ENCODE assay signal across 2 cellular contexts in the genomic region with DNA sequence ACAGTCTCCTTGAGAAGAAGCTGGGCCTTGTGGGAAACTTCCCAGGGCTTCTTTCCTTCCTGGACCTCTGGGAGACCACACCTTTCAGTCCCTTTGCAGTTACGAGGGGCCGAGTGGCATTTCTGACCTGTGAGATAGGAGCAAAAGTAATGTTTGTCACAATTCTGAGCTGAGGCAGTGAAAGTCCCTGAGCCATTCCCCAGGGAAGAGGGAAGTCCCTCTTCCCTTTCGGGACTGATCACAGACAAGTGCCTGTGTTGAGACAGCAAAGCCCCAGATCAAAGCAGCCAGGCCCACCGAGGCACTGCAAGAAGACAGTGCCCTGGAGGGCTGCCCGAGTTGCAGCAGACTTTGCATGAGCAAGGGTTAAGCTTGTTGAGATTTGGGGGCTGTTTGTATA.
TF ChIP-seq lines count a peak whose summit lies in the region.

No MANE protein-coding gene starts in this region.

TF ChIP-seq in IMR-90, 13 proteins besides CTCF, POLR2A, EP300 and RAD21 (continued from another document):
- TF ChIP-seq, protein P1, sequence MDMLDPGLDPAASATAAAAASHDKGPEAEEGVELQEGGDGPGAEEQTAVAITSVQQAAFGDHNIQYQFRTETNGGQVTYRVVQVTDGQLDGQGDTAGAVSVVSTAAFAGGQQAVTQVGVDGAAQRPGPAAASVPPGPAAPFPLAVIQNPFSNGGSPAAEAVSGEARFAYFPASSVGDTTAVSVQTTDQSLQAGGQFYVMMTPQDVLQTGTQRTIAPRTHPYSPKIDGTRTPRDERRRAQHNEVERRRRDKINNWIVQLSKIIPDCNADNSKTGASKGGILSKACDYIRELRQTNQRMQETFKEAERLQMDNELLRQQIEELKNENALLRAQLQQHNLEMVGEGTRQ (IDR thresholded peaks at IDR 0.05; ENCODE audit: low read depth, low read length): no peak
- TF ChIP-seq MAZ (IDR thresholded peaks at IDR 0.05; ENCODE audit: borderline replicate concordance, low read depth, low read length) (no peak), SMC3 (IDR thresholded peaks at IDR 0.05; ENCODE audit: low read depth, low read length) (no peak), MXI1 (IDR thresholded peaks at IDR 0.05; ENCODE audit: borderline replicate concordance, low read depth, low read length) (no peak), MAFK (IDR thresholded peaks at IDR 0.05; ENCODE audit: low read depth, low read length) (no peak), RCOR1 (IDR thresholded peaks at IDR 0.05; ENCODE audit: insufficient replicate concordance, low read length) (no peak), CHD1 (IDR thresholded peaks at IDR 0.05; ENCODE audit: low read depth, low read length) (no peak), FOS (IDR thresholded peaks at IDR 0.05; ENCODE audit: low read depth, low read length) (no peak)
- TF ChIP-seq, protein P2, sequence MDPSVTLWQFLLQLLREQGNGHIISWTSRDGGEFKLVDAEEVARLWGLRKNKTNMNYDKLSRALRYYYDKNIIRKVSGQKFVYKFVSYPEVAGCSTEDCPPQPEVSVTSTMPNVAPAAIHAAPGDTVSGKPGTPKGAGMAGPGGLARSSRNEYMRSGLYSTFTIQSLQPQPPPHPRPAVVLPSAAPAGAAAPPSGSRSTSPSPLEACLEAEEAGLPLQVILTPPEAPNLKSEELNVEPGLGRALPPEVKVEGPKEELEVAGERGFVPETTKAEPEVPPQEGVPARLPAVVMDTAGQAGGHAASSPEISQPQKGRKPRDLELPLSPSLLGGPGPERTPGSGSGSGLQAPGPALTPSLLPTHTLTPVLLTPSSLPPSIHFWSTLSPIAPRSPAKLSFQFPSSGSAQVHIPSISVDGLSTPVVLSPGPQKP (IDR thresholded peaks at IDR 0.05; ENCODE audit: borderline replicate concordance, low read depth, low read length): no peak

TF ChIP-seq in WTC11, 78 proteins besides CTCF, POLR2A, EP300 and RAD21 (continued from another document):
- TF ChIP-seq, protein P3, sequence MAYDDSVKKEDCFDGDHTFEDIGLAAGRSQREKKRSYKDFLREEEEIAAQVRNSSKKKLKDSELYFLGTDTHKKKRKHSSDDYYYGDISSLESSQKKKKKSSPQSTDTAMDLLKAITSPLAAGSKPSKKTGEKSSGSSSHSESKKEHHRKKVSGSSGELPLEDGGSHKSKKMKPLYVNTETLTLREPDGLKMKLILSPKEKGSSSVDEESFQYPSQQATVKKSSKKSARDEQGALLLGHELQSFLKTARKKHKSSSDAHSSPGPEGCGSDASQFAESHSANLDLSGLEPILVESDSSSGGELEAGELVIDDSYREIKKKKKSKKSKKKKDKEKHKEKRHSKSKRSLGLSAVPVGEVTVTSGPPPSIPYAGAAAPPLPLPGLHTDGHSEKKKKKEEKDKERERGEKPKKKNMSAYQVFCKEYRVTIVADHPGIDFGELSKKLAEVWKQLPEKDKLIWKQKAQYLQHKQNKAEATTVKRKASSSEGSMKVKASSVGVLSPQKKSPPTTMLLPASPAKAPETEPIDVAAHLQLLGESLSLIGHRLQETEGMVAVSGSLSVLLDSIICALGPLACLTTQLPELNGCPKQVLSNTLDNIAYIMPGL (CRISPR knock-in tag; IDR thresholded peaks at IDR 0.05): no peak
- TF ChIP-seq ATF1 (CRISPR knock-in tag; IDR thresholded peaks at IDR 0.05): no peak
- TF ChIP-seq FOXK1 (CRISPR knock-in tag; IDR thresholded peaks at IDR 0.05): no peak
- TF ChIP-seq, protein P4, sequence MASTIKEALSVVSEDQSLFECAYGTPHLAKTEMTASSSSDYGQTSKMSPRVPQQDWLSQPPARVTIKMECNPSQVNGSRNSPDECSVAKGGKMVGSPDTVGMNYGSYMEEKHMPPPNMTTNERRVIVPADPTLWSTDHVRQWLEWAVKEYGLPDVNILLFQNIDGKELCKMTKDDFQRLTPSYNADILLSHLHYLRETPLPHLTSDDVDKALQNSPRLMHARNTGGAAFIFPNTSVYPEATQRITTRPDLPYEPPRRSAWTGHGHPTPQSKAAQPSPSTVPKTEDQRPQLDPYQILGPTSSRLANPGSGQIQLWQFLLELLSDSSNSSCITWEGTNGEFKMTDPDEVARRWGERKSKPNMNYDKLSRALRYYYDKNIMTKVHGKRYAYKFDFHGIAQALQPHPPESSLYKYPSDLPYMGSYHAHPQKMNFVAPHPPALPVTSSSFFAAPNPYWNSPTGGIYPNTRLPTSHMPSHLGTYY (CRISPR knock-in tag; IDR thresholded peaks at IDR 0.05): no peak
- TF ChIP-seq NFATC4 (CRISPR knock-in tag; IDR thresholded peaks at IDR 0.05): no peak
- no peak for TF ChIP-seq ZNF219 (CRISPR knock-in tag; IDR thresholded peaks at IDR 0.05; ENCODE audit: borderline replicate concordance)
- no peak for TF ChIP-seq MYBL2 (CRISPR knock-in tag; IDR thresholded peaks at IDR 0.05)
